In the genomic region with DNA sequence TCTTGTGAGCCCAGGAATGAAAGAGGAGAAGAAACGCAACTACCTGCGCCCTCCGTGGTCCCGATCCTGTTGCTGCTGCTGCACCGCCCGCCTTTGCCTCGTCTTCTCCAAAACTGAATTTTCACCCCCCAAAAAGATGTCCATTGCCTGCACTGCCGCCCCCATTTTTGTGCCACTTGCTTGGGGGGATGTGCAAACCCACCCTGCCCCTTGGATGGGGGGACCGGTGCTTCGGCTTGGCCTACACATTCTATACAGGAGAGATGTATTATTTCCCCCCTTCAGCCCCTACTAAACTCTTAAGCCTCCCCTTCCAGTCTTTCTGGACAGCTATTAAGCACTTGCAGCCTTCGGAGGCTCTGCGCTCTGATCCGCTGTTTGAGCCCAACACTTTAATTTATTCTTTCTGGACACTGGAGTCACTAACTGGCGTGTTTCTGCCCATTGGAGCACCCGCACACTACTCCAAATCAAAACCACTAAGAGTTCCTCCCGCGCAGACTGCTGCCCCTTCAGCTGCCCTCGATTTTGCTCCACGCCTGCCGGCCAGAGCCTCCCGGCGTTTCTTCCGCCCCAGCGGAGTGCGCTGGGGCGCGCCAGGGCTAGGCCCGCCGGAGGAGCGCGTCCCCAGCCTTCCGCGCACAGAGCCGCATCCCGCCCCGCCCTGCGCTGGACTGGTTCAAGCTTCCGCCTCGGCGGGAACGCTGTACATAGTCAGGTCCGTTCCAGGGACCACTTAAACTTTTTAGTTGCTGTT, we compare ENCODE assay signal across 11 cellular contexts. TPM values are rescaled to one million over a fixed set of nuclear protein-coding genes. Genes with fewer than 3 reads are reported as not detected.
A peak's percentile ranks its signal among the peaks of the same experiment; 100 is the strongest.
DNase-seq lines count a peak whose midpoint lies in the region; ATAC-seq and TF ChIP-seq lines count a peak whose summit lies in the region.
"Had no signal": no experiment of that assay in that cellular context is flagged by ENCODE, and none has a peak within 500 bp of the region (broad histone marks: within the 10 kb centered on the region; RNA-seq: fewer than 3 reads in every experiment).

No MANE protein-coding gene starts in this region.

- 11 to 13% methylated on average over 41 to 42 of the region's 42 CpGs for WGBS in aorta, 2 donors

- peak overlapping the region; percentile 47 for H3K4me3 Mint-ChIP-seq in activated B cell treated with CpG ODN at 0.5 μM for 24 hours

- POLR2A ChIA-PET in activated B cell treated with CpG ODN at 0.5 μM for 24 hours (lab: Charles Lee): no interaction called here
- POLR2A ChIA-PET in PC-3 (lab: Charles Lee; ENCODE audit: unreplicated experiment): no interaction called here

- H3K9ac ChIP-seq in iPS-20b (ENCODE audit: low read depth, low read length): no peak overlapping the region
- H3K9ac ChIP-seq in PC-3 (ENCODE audit: low read length): no peak overlapping the region

- H3K27ac ChIP-seq in right atrium auricular region: no peak overlapping the region
- no peak overlapping the region for H3K27ac ChIP-seq in iPS-20b (ENCODE audit: low read length)
- H3K27ac ChIP-seq in aorta (ENCODE audit: low read depth in 1 of 2, low read length in 2 of 2): no peak overlapping the region
- H3K27ac ChIP-seq in PC-3 (ENCODE audit: low read length): no peak overlapping the region

- DNase-seq in Right ventricle myocardium inferior (ENCODE audit: missing footprints) (peak; percentile 77), right atrium auricular region (ENCODE audit: low spot score) (no peak), activated B cell treated with CpG ODN at 0.5 μM for 24 hours (peak; percentile 22), aorta (peak; percentile 51 to 78), PC-3 (no peak), DMS79 (lab: John Stamatoyannopoulos, UW) (no peak)
- DNase-seq: NCI-H526 treated with DMSO at 0.1 percent for 48 hours had no signal

- H3K4me3 ChIP-seq in right atrium auricular region (peak overlapping the region in 1 of 2 donors; percentile 6), iPS-20b (ENCODE audit: low read length) (peak overlapping the region; percentile 62; the same call in 1 of the 2 replicates), aorta (ENCODE audit: low read length in 2 of 2) (no peak overlapping the region), PC-3 (ENCODE audit: low read length) (no peak overlapping the region)

- H4K20me1 ChIP-seq in PC-3 (ENCODE audit: low read length): no peaks in the 10 kb centered on the region

- H3K4me1 Mint-ChIP-seq in activated B cell treated with CpG ODN at 0.5 μM for 24 hours: peaks cover 70% of the 10 kb centered on the region

- H3K27me3 ChIP-seq in right atrium auricular region (peaks cover 75 to 85% of the 10 kb centered on the region in 2 donors), iPS-20b (ENCODE audit: insufficient read depth, low read length) (peaks cover 100% of the 10 kb centered on the region), aorta (ENCODE audit: control insufficient read depth in 1 of 2, insufficient read depth in 2 of 2, low read length in 1 of 2) (peaks cover 0 to 6% of the 10 kb centered on the region in 2 donors), PC-3 (ENCODE audit: low read length) (no peaks in the 10 kb centered on the region)

- H3F3A ChIP-seq in PC-3 (ENCODE audit: low read length, unreplicated experiment): no peaks in the 10 kb centered on the region

- H3K9me3 Mint-ChIP-seq in activated B cell treated with CpG ODN at 0.5 μM for 24 hours: peaks cover 2% of the 10 kb centered on the region

- ATAC-seq in Right ventricle myocardium inferior (no peak), activated B cell treated with CpG ODN at 0.5 μM for 24 hours (ENCODE audit: low read depth) (no peak), aorta (ENCODE audit: low FRiP score) (no peak), PC-3 (no peak), GM18907 (IDR thresholded peaks at IDR 0.05; ENCODE audit: unreplicated experiment) (no peak)

- H3K79me2 ChIP-seq in PC-3 (ENCODE audit: low read length): peaks cover 6% of the 10 kb centered on the region

- TF ChIP-seq CTCF in right atrium auricular region (IDR thresholded peaks at IDR 0.05): no peak
- TF ChIP-seq CTCF in activated B cell treated with CpG ODN at 0.5 μM for 24 hours (IDR thresholded peaks at IDR 0.05): no peak
- TF ChIP-seq CTCF in PC-3 (conservative IDR thresholded peaks at IDR 0.05; ENCODE audit: low read depth, low read length): no peak

- no peak overlapping the region for H2AFZ ChIP-seq in PC-3 (ENCODE audit: low read length)

- peaks cover 4% of the 10 kb centered on the region for H3K36me3 Mint-ChIP-seq in activated B cell treated with CpG ODN at 0.5 μM for 24 hours (ENCODE audit: low read depth)

- peaks cover 76% of the 10 kb centered on the region for H3K27me3 Mint-ChIP-seq in activated B cell treated with CpG ODN at 0.5 μM for 24 hours

- intact Hi-C loops in Right ventricle myocardium inferior (cut with DNase I): no loop called here
- intact Hi-C loops in activated B cell treated with CpG ODN at 0.5 μM for 24 hours (cut with micrococcal nuclease): loop anchor here (5.0 kb wide), 1 partner anchor 531 kb away; a partner anchor contains a TSS
- intact Hi-C loops in aorta (cut with DNase I): loop anchor here in 1 of 2 donors (5.0 kb wide), 1 partner anchor 941 kb away; no protein-coding TSS in a partner anchor
- intact Hi-C loops in PC-3 (cut with micrococcal nuclease): no loop called here

- CTCF ChIA-PET in activated B cell treated with CpG ODN at 0.5 μM for 24 hours (lab: Charles Lee): no interaction called here
- CTCF ChIA-PET in PC-3 (lab: Charles Lee): no interaction called here

- no peaks in the 10 kb centered on the region for H3K9me2 ChIP-seq in PC-3 (replicated peaks; ENCODE audit: low read length)

- peak overlapping the region; percentile 31 for H3K27ac Mint-ChIP-seq in activated B cell treated with CpG ODN at 0.5 μM for 24 hours

- no peak overlapping the region for H3K4me2 ChIP-seq in PC-3 (ENCODE audit: low read length)

- H3K36me3 ChIP-seq in right atrium auricular region: no peaks in the 10 kb centered on the region
- no peaks in the 10 kb centered on the region for H3K36me3 ChIP-seq in iPS-20b (ENCODE audit: insufficient read depth, low read depth, low read length)
- no peaks in the 10 kb centered on the region for H3K36me3 ChIP-seq in aorta (ENCODE audit: control insufficient read depth in 1 of 2, insufficient read depth in 2 of 2, low read length in 1 of 2)
- no peaks in the 10 kb centered on the region for H3K36me3 ChIP-seq in PC-3 (ENCODE audit: low read depth, low read length)

- no TSS peak for BruUV-seq in PC-3 (replicated peaks; lab: Mats Ljungman, UMichigan)

- H3K9me3 ChIP-seq in right atrium auricular region (peaks cover 0 to 6% of the 10 kb centered on the region in 2 donors), iPS-20b (ENCODE audit: insufficient read depth, low read depth, low read length) (peaks cover 19% of the 10 kb centered on the region), aorta (ENCODE audit: control insufficient read depth, low read length) (no peaks in the 10 kb centered on the region), PC-3 (ENCODE audit: low read length) (no peaks in the 10 kb centered on the region)

- H3K4me1 ChIP-seq in right atrium auricular region: peaks cover 0 to 55% of the 10 kb centered on the region in 2 donors
- peaks cover 24% of the 10 kb centered on the region for H3K4me1 ChIP-seq in iPS-20b (ENCODE audit: insufficient read depth, low read length)
- H3K4me1 ChIP-seq in aorta (ENCODE audit: control insufficient read depth in 1 of 2, insufficient read depth in 2 of 2, low read length in 2 of 2): no peaks in the 10 kb centered on the region
- H3K4me1 ChIP-seq in PC-3 (ENCODE audit: insufficient read depth, low read length): no peaks in the 10 kb centered on the region; the same call in 1 of the 2 replicates

RNA-seq across cellular contexts. Expression of a gene that starts 5.9 kb away (rescaled TPM):
- total RNA-seq in Right ventricle myocardium inferior (not detected), right atrium auricular region (not detected), activated B cell treated with CpG ODN at 0.5 μM for 24 hours (not detected in 2 replicates), aorta (not detected), PC-3 (2014; rRNA removed) (2.3 and 2.9 TPM in 2 replicates)
- not detected for polyA plus RNA-seq in aorta
- total RNA-seq: lung microvascular endothelial cell had no signal
- polyA plus RNA-seq: BJ had no signal

Comparison
In these comparisons a context has a peak if more than half of its experiments do, and no peak if none do; other contexts are left out.
1. DNase-seq: peak in Right ventricle myocardium inferior (single experiment), activated B cell treated with CpG ODN at 0.5 μM for 24 hours (single experiment) and aorta (2 of 2); none in right atrium auricular region (single experiment), PC-3 (single experiment) and DMS79 (single experiment).